In genomic region chr2:219541611-219542180, GRCh38 we compare ENCODE assay signal across 8 cellular contexts. TPM values are rescaled to one million over a fixed set of nuclear protein-coding genes. Genes with fewer than 3 reads are reported as not detected.
DNase-seq lines count a peak whose midpoint lies in the region; ATAC-seq and TF ChIP-seq lines count a peak whose summit lies in the region.

No MANE protein-coding gene starts in this region.

- H3K4me1 ChIP-seq in BLaER1: peaks cover 51% of the 10 kb centered on the region
- H3K4me1 ChIP-seq in effector memory CD4-positive, alpha-beta T cell (ENCODE audit: control insufficient read depth, insufficient read depth, low read length, poor library complexity, severe bottlenecking): peaks cover 25% of the 10 kb centered on the region

- H3K9me3 ChIP-seq in BLaER1: no peaks in the 10 kb centered on the region
- H3K9me3 ChIP-seq in effector memory CD4-positive, alpha-beta T cell (ENCODE audit: control insufficient read depth, low read length): no peaks in the 10 kb centered on the region

- H3K27me3 Mint-ChIP-seq in activated CD8-positive, alpha-beta T cell treated with anti-CD3 and anti-CD28 coated beads, Interleukin-2, amount 10 ng/mL, durations not matched to agents 7 days and 5 days (ENCODE audit: low read depth): peaks cover 22% of the 10 kb centered on the region
- peaks cover 10% of the 10 kb centered on the region for H3K27me3 Mint-ChIP-seq in mesothelial cell of epicardium (ENCODE audit: low read depth)

- H3K27ac ChIP-seq in BLaER1: no peak overlapping the region
- H3K27ac ChIP-seq in effector memory CD4-positive, alpha-beta T cell (ENCODE audit: insufficient read depth, low read length, poor library complexity, severe bottlenecking): no peak overlapping the region

- H3K4me3 ChIP-seq in BLaER1: peak overlapping the region; percentile 87
- peak overlapping the region; percentile 50 for H3K4me3 ChIP-seq in effector memory CD4-positive, alpha-beta T cell (ENCODE audit: insufficient read depth, low read depth, low read length, poor library complexity, severe bottlenecking)

- POLR2A ChIA-PET in activated CD8-positive, alpha-beta T cell treated with anti-CD3 and anti-CD28 coated beads, Interleukin-2, amount 10 ng/mL, durations not matched to agents 7 days and 5 days (lab: Charles Lee): no interaction called here

- peak overlapping the region; percentile 46 for H3K4me3 Mint-ChIP-seq in activated CD8-positive, alpha-beta T cell treated with anti-CD3 and anti-CD28 coated beads, Interleukin-2, amount 10 ng/mL, durations not matched to agents 7 days and 5 days
- H3K4me3 Mint-ChIP-seq in mesothelial cell of epicardium: peak overlapping the region; percentile 80

- peaks cover 23% of the 10 kb centered on the region for H3K36me3 ChIP-seq in BLaER1
- H3K36me3 ChIP-seq in effector memory CD4-positive, alpha-beta T cell (ENCODE audit: control insufficient read depth, insufficient read depth, low read length): no peaks in the 10 kb centered on the region

- H3K27ac Mint-ChIP-seq in activated CD8-positive, alpha-beta T cell treated with anti-CD3 and anti-CD28 coated beads, Interleukin-2, amount 10 ng/mL, durations not matched to agents 7 days and 5 days: peak overlapping the region; percentile 34
- peak overlapping the region; percentile 43 for H3K27ac Mint-ChIP-seq in mesothelial cell of epicardium

- H3K4me1 Mint-ChIP-seq in activated CD8-positive, alpha-beta T cell treated with anti-CD3 and anti-CD28 coated beads, Interleukin-2, amount 10 ng/mL, durations not matched to agents 7 days and 5 days (ENCODE audit: low read depth): peaks cover 25% of the 10 kb centered on the region
- peaks cover 23% of the 10 kb centered on the region for H3K4me1 Mint-ChIP-seq in mesothelial cell of epicardium

- no peak overlapping the region; the same call in 1 of the 2 replicates for H3K9ac ChIP-seq in BLaER1

- CTCF ChIA-PET in activated CD8-positive, alpha-beta T cell treated with anti-CD3 and anti-CD28 coated beads, Interleukin-2, amount 10 ng/mL, durations not matched to agents 7 days and 5 days (lab: Charles Lee): interaction anchor here (0.6 to 5.9 kb wide), 47 partner anchors 8 to 246 kb away, joined by 3 to 59 read pairs (median 4); partner anchors contain the start of genes DNPEP, GMPPA and STK11IP

- H3K4me2 ChIP-seq in BLaER1: peak overlapping the region; percentile 99

- peaks cover 43% of the 10 kb centered on the region for H4K20me1 ChIP-seq in BLaER1

- peak; percentile 44 for ATAC-seq in GM19328 (IDR thresholded peaks at IDR 0.05; ENCODE audit: unreplicated experiment)
- ATAC-seq in HG03457 (IDR thresholded peaks at IDR 0.05; ENCODE audit: unreplicated experiment): peak; percentile 42
- ATAC-seq in activated CD8-positive, alpha-beta T cell treated with anti-CD3 and anti-CD28 coated beads, Interleukin-2, amount 10 ng/mL, durations not matched to agents 7 days and 5 days: peak; percentile 62

- DNase-seq in NCI-H748 treated with DMSO at 0.1 percent for 48 hours (lab: John Stamatoyannopoulos, UW) (peak; percentile 72), mesothelial cell of epicardium (ENCODE audit: low spot score in 2 of 2, unreplicated experiment in 2 of 2) (peak; percentile 79 to 91)
- peak; percentile 88 for DNase-seq in activated CD8-positive, alpha-beta T cell treated with anti-CD3 and anti-CD28 coated beads, Interleukin-2, amount 10 ng/mL, durations not matched to agents 7 days and 5 days
- DNase-seq in effector memory CD4-positive, alpha-beta T cell: peak; percentile 62 to 79 (median 77)
- DNase-seq in stimulated activated CD8-positive, alpha-beta memory T cell treated with anti-CD3 and anti-CD28 coated beads, Interleukin-4, amount 100 ng/mL, for 4 hours (ENCODE audit: low read depth in 2 of 2, low spot score in 1 of 2): peak; percentile 69 to 75

- H3K27me3 ChIP-seq in BLaER1: peaks cover 30% of the 10 kb centered on the region; the same call in 1 of the 2 replicates
- H3K27me3 ChIP-seq in effector memory CD4-positive, alpha-beta T cell (replicated peaks; ENCODE audit: control insufficient read depth, insufficient read depth, low read length, poor library complexity, severe bottlenecking): no peaks in the 10 kb centered on the region

- H3K9me3 Mint-ChIP-seq in activated CD8-positive, alpha-beta T cell treated with anti-CD3 and anti-CD28 coated beads, Interleukin-2, amount 10 ng/mL, durations not matched to agents 7 days and 5 days (ENCODE audit: insufficient read depth): no peaks in the 10 kb centered on the region
- H3K9me3 Mint-ChIP-seq in mesothelial cell of epicardium: no peaks in the 10 kb centered on the region

- TF ChIP-seq CTCF in mesothelial cell of epicardium (IDR thresholded peaks at IDR 0.05; ENCODE audit: unreplicated experiment): peak; percentile 100

- peaks cover 3% of the 10 kb centered on the region for H3K36me3 Mint-ChIP-seq in activated CD8-positive, alpha-beta T cell treated with anti-CD3 and anti-CD28 coated beads, Interleukin-2, amount 10 ng/mL, durations not matched to agents 7 days and 5 days (ENCODE audit: low read depth)
- H3K36me3 Mint-ChIP-seq in mesothelial cell of epicardium: peaks cover 8% of the 10 kb centered on the region

RNA-seq across cellular contexts. Expression of gene CHPF, which starts 1.9 kb away (rescaled TPM):
- total RNA-seq in activated CD8-positive, alpha-beta T cell treated with anti-CD3 and anti-CD28 coated beads, Interleukin-2, amount 10 ng/mL, durations not matched to agents 7 days and 5 days: 1 to 10 TPM; 7.1 to 7.3 TPM
- 78.1 to 81.0 TPM (median 78.5 TPM) in 3 replicates for total RNA-seq in mesothelial cell of epicardium

RNA-seq across cellular contexts. Expression of gene TMEM198, which starts 2.1 kb away (rescaled TPM):
- under 1 TPM; 0.47 to 0.60 TPM for total RNA-seq in activated CD8-positive, alpha-beta T cell treated with anti-CD3 and anti-CD28 coated beads, Interleukin-2, amount 10 ng/mL, durations not matched to agents 7 days and 5 days
- total RNA-seq in mesothelial cell of epicardium: 3.6 to 4.0 TPM (median 3.7 TPM) in 3 replicates

RNA-seq across cellular contexts. Expression of gene ASIC4, which starts 27.4 kb away (rescaled TPM):
- not detected for total RNA-seq in activated CD8-positive, alpha-beta T cell treated with anti-CD3 and anti-CD28 coated beads, Interleukin-2, amount 10 ng/mL, durations not matched to agents 7 days and 5 days
- total RNA-seq in mesothelial cell of epicardium: 0.98 to 1.4 TPM (median 1.1 TPM) in 3 replicates

RNA-seq across cellular contexts. Expression of gene OBSL1, which starts 29.6 kb away (rescaled TPM):
- under 1 TPM; 0.18 to 0.45 TPM for total RNA-seq in activated CD8-positive, alpha-beta T cell treated with anti-CD3 and anti-CD28 coated beads, Interleukin-2, amount 10 ng/mL, durations not matched to agents 7 days and 5 days
- total RNA-seq in mesothelial cell of epicardium: 307 to 319 TPM (median 316 TPM) in 3 replicates

RNA-seq across cellular contexts. Expression of gene INHA, which starts 30.4 kb away (rescaled TPM):
- total RNA-seq in activated CD8-positive, alpha-beta T cell treated with anti-CD3 and anti-CD28 coated beads, Interleukin-2, amount 10 ng/mL, durations not matched to agents 7 days and 5 days: not detected
- 3.0 to 3.7 TPM (median 3.6 TPM) in 3 replicates for total RNA-seq in mesothelial cell of epicardium
